Comparison of ENCODE assay signal across 8 cellular contexts in the genomic region with DNA sequence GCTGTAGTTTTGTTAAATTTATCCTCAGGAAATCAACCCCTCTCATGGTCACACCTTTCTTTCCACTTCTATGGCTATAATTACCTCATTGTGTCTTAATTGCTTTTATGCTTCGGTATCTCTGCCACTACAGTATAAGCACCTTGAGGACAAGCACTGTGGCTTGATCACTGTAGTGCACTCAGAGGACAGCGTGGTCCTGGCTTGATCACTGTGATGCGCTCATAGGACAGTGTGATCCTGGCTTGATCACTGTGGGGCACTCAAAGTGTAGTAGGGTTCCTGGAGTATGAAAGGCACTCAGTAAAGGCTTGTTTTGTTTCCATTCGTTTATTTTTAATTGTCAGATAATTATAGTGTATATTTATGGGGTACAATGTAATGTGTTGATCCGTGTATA.
"Had no signal": no experiment of that assay in that cellular context is flagged by ENCODE, and none has a peak within 500 bp of the region (broad histone marks: within the 10 kb centered on the region; RNA-seq: fewer than 3 reads in every experiment).

No MANE protein-coding gene starts in this region.

- H3K27ac ChIP-seq: HL-60 had no signal

- DNase-seq: H7, HFFc6 had no signal

- H3K4me2 ChIP-seq: GM23338 had no signal

- FAIRE-seq: HepG2, K562 had no signal

- ATAC-seq: GM23338, HCT116, HepG2, K562 had no signal

- H3K4me3 ChIP-seq: GM23338, HAP-1, K562 had no signal

- H3K9me3 ChIP-seq: HAP-1 had no signal

- H2AFZ ChIP-seq: GM23338 had no signal

- H3K36me3 ChIP-seq: HAP-1 had no signal
